Comparison of ENCODE assay signal across 9 cellular contexts in the genomic region with DNA sequence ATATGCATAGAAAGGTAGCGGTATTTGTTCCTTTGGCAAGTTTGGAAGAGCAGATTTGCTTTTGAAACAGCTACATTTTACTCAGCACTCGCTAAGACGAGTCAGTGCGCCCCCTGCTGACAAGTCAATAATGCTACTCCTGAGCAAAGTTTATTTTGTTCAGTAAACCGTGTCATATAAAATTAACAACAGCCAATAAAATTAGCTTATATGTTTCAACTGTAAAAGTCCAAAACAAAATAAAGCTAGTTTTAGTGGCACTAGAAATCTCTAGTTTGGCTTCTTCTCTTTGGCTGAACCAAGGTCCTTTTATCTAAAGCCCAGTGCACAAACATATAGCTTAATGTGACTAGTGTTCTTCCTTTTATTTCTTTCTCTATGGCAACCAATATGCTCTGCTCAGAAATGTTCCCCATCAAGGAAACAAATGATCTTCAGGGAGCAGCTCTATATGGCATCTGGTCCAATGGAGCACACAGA. TPM values are rescaled to one million over a fixed set of nuclear protein-coding genes. Genes with fewer than 3 reads are reported as not detected.
DNase-seq lines count a peak whose midpoint lies in the region; ATAC-seq and TF ChIP-seq lines count a peak whose summit lies in the region.
"Had no signal": no experiment of that assay in that cellular context is flagged by ENCODE, and none has a peak within 500 bp of the region (broad histone marks: within the 10 kb centered on the region; RNA-seq: fewer than 3 reads in every experiment).

No MANE protein-coding gene starts in this region.

- H3K4me3 ChIP-seq in LNCaP clone FGC (ENCODE audit: low read depth, low read length) (no peak overlapping the region), lung (no peak overlapping the region)

- no peaks in the 10 kb centered on the region for H3K36me3 ChIP-seq in lung (ENCODE audit: control insufficient read depth in 2 of 2, insufficient read depth in 2 of 2, low read length in 2 of 2)

- peak overlapping the region; percentile 98 for H3K27ac ChIP-seq in caudate nucleus (ENCODE audit: low read depth, low read length)
- H3K27ac ChIP-seq in lung (ENCODE audit: low read depth in 1 of 2, low read length in 1 of 2) = no peak overlapping the region

- ATAC-seq in T-helper 17 cell (peak; percentile 35), lung (ENCODE audit: insufficient read depth, low FRiP score) (no peak), GM18870 (IDR thresholded peaks at IDR 0.05; ENCODE audit: unreplicated experiment) (no peak)

- in situ Hi-C loops in GM13977 (cut with MboI; ENCODE audit: low pct_unique_long_range_greater_than_20kb, low sequenced_read_pairs, unreplicated experiment) = loop anchor here (25.0 kb wide), 1 partner anchor 1687 kb away; no protein-coding TSS in a partner anchor

- no peak overlapping the region for H3K27ac Mint-ChIP-seq in T-helper 17 cell

- peaks cover 96% of the 10 kb centered on the region for H3K27me3 Mint-ChIP-seq in T-helper 17 cell

- peak; percentile 79 for TF ChIP-seq CTCF in GM13977 (IDR thresholded peaks at IDR 0.05; ENCODE audit: extremely low read depth, insufficient read depth, missing control alignments)
- peak; percentile 76 for TF ChIP-seq CTCF in LNCaP clone FGC (IDR thresholded peaks at IDR 0.05; ENCODE audit: control insufficient read depth, extremely low read depth, insufficient read depth)
- peak; percentile 44 for TF ChIP-seq CTCF in lung (IDR thresholded peaks at IDR 0.05; ENCODE audit: control extremely low read depth, extremely low read depth)

- peak; percentile 61 for DNase-seq in AG20443 (ENCODE audit: low spot score)
- DNase-seq in GM13977 (ENCODE audit: low spot score) = peak; percentile 69
- peak; percentile 48 for DNase-seq in LNCaP clone FGC (ENCODE audit: low read depth)
- no peak for DNase-seq in T-helper 17 cell
- peak in 42 of 61 donors; percentile 46 to 90 (median 67) for DNase-seq in caudate nucleus (lab: John Stamatoyannopoulos, UW)
- DNase-seq in lung (ENCODE audit: low spot score) = peak; percentile 58
- DNase-seq in stromal cell of bone marrow (ENCODE audit: low read depth) = peak; percentile 18

- peaks cover 12% of the 10 kb centered on the region for H3K36me3 Mint-ChIP-seq in T-helper 17 cell (ENCODE audit: low read depth)

- peaks cover 20% of the 10 kb centered on the region for H3K4me1 Mint-ChIP-seq in T-helper 17 cell

- H3K4me3 Mint-ChIP-seq in T-helper 17 cell = no peak overlapping the region

- H3K4me1 ChIP-seq in lung (ENCODE audit: control insufficient read depth in 2 of 2, insufficient read depth in 2 of 2, low read length in 2 of 2) = peaks cover 3 to 17% of the 10 kb centered on the region in 2 donors

- 0 to 1% methylated on average over 5 of the region's 5 CpGs for WGBS in lung, 2 donors

- H3K27me3 ChIP-seq in lung (ENCODE audit: control insufficient read depth, insufficient read depth) = peaks cover 11% of the 10 kb centered on the region

- H3K9me3 ChIP-seq in T-helper 17 cell (ENCODE audit: control insufficient read depth, low read length, poor library complexity, severe bottlenecking) (no peaks in the 10 kb centered on the region), lung (ENCODE audit: control insufficient read depth in 2 of 2, insufficient read depth in 1 of 2, low read length in 1 of 2) (peaks cover 0 to 11% of the 10 kb centered on the region in 2 donors)

RNA-seq across cellular contexts. Expression of gene POU3F3, which starts 4.3 kb away (rescaled TPM):
- total RNA-seq in T-helper 17 cell (not detected), lung (under 1 TPM in 1 of 2 donors, not detected in 1; 0.23 TPM)
- not detected for polyA plus RNA-seq in lung
- total RNA-seq: HT1080 had no signal

Comparison
In these comparisons a context has a peak if more than half of its experiments do, and no peak if none do; other contexts are left out.
1. DNase-seq: peak in AG20443 (single experiment), GM13977 (single experiment), LNCaP clone FGC (single experiment), caudate nucleus (42 of 61), lung (single experiment) and stromal cell of bone marrow (single experiment); none in T-helper 17 cell (0 of 3).
2. Peak in every context shown above with its lines, with median percentiles within 50 percentile points of each other: CTCF ChIP-seq.